Comparison of ENCODE assay signal across 17 cellular contexts in genomic region chr14:79567306-79567705, GRCh38.
"Had no signal": no experiment of that assay in that cellular context is flagged by ENCODE, and none has a peak within 500 bp of the region (broad histone marks: within the 10 kb centered on the region; RNA-seq: fewer than 3 reads in every experiment).

No MANE protein-coding gene starts in this region.

- ATAC-seq: activated CD4-positive, CD25-positive, alpha-beta regulatory T cell treated with anti-CD3 and anti-CD28 coated beads, Interleukin-2, amount 50 U/mL, for 24 hours; activated CD8-positive, alpha-beta T cell treated with anti-CD3 and anti-CD28 coated beads, Interleukin-2, amount 10 ng/mL, durations not matched to agents 7 days and 5 days; SK-N-SH treated with all-trans-retinoic acid at 6 μM for 48 hours had no signal

- DNase-seq: activated CD4-positive, alpha-beta T cell treated with anti-CD3 and anti-CD28 coated beads for 4 hours; activated CD8-positive, alpha-beta memory T cell treated with anti-CD3 and anti-CD28 coated beads, Interleukin-2, amount 50 U/mL, for 48 hours; activated CD8-positive, alpha-beta T cell treated with anti-CD3 and anti-CD28 coated beads, Interleukin-2, amount 10 ng/mL, durations not matched to agents 7 days and 5 days; activated naive CD4-positive, alpha-beta T cell treated with anti-CD3 and anti-CD28 coated beads, Interleukin-2, amount 50 U/mL, for 16 hours; activated T-cell treated with anti-CD3 and anti-CD28 coated beads, Interleukin-2, amount 50 U/mL, for 1 hour; aorta; KG1; NCI-H1048; NCI-H1417 treated with DMSO at 0.1 percent for 48 hours; NCI-H187; NCI-H2081; NCI-H2227 treated with DMSO at 0.1 percent for 48 hours; NCI-H748 treated with DMSO at 0.1 percent for 48 hours; Peyer's patch; Right ventricle myocardium superior had no signal
